15 cellular contexts compared by ENCODE assay signal in the genomic region with DNA sequence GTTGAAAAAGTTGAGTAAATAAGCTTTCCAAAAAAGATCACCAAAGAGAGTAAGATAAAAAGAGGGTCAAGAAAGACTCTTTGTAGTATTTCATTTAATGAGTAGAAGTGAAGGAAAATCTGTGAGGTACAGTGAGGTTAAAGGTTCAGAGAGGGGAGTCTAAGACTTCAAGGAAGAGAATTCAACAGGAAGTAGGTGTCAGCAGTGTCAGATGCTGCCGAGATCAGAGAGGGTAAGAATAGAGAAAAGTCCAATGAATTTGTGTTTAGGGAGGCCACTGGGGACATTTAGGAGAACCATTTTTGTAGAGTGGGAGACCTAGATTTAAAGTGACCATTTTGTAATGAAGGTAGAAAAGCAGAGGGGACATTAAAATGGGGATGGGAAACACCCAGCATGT.
DNase-seq lines count a peak whose midpoint lies in the region; ATAC-seq and TF ChIP-seq lines count a peak whose summit lies in the region.
"Had no signal": no experiment of that assay in that cellular context is flagged by ENCODE, and none has a peak within 500 bp of the region (broad histone marks: within the 10 kb centered on the region; RNA-seq: fewer than 3 reads in every experiment).

No MANE protein-coding gene starts in this region.

- H3K27me3 ChIP-seq in OCI-LY1 (ENCODE audit: insufficient read depth, low read length) (no peaks in the 10 kb centered on the region), brain microvascular endothelial cell (replicated peaks) (no peaks in the 10 kb centered on the region)
- H3K27me3 ChIP-seq: cardiac muscle cell had no signal

- no peak for TF ChIP-seq CTCF in OCI-LY1 (IDR thresholded peaks at IDR 0.05; ENCODE audit: low read length)
- TF ChIP-seq CTCF in brain microvascular endothelial cell (IDR thresholded peaks at IDR 0.05; ENCODE audit: low read depth, low read length, missing control alignments) = no peak
- no peak for TF ChIP-seq CTCF in GM13976 (IDR thresholded peaks at IDR 0.05; ENCODE audit: borderline replicate concordance, control extremely low read depth, extremely low read depth, insufficient read depth, missing control alignments)

- no peak overlapping the region for H3K9ac ChIP-seq in OCI-LY1 (ENCODE audit: low read length)

- DNase-seq in activated T-cell treated with anti-CD3 and anti-CD28 coated beads, Interleukin-2, amount 50 U/mL, for 4 hours = no peak
- no peak for DNase-seq in activated T-cell treated with anti-CD3 and anti-CD28 coated beads, Interleukin-2, amount 50 U/mL, for 48 hours
- DNase-seq in brain microvascular endothelial cell = no peak
- DNase-seq in GM13976 (ENCODE audit: low spot score) = no peak
- DNase-seq in ACHN = no peak
- DNase-seq: activated gamma-delta T cell, endodermal cell, left cardiac atrium, MM.1S, NCI-H774, RPMI8226 had no signal

- H3K27ac ChIP-seq in OCI-LY1 (ENCODE audit: low read depth, low read length, poor library complexity, severe bottlenecking) = peak overlapping the region; percentile 69
- peak overlapping the region; percentile 49 for H3K27ac ChIP-seq in brain microvascular endothelial cell
- H3K27ac ChIP-seq: cardiac muscle cell had no signal

- H3K27me3 Mint-ChIP-seq in activated T-cell treated with anti-CD3 and anti-CD28 coated beads, Interleukin-2, amount 50 U/mL, for 4 hours (ENCODE audit: low read depth) = no peaks in the 10 kb centered on the region
- no peaks in the 10 kb centered on the region for H3K27me3 Mint-ChIP-seq in stimulated activated memory B cell treated with anti-CD40 and anti-IgM and Interleukin-4, amounts not matched to agents 10 μg/mL and 1 μg/mL and 100 μg/mL, for 72 hours

- H3K9me2 ChIP-seq in OCI-LY1 (ENCODE audit: low read depth, low read length) = no peaks in the 10 kb centered on the region

- no peak for ATAC-seq in activated T-cell treated with anti-CD3 and anti-CD28 coated beads, Interleukin-2, amount 50 U/mL, for 4 hours
- ATAC-seq in stimulated activated memory B cell treated with anti-CD40 and anti-IgM and Interleukin-4, amounts not matched to agents 10 μg/mL and 1 μg/mL and 100 μg/mL, for 72 hours = no peak
- no peak for ATAC-seq in HG02885 (IDR thresholded peaks at IDR 0.05; ENCODE audit: poor library complexity, unreplicated experiment)
- ATAC-seq: left cardiac atrium had no signal

- no peak overlapping the region for H3K4me3 ChIP-seq in OCI-LY1 (ENCODE audit: low read depth, low read length, poor library complexity, severe bottlenecking)
- H3K4me3 ChIP-seq in brain microvascular endothelial cell (ENCODE audit: low read depth, low read length) = no peak overlapping the region
- H3K4me3 ChIP-seq: cardiac muscle cell had no signal

- H3K4me1 ChIP-seq in OCI-LY1 (ENCODE audit: insufficient read depth, low read length, severe bottlenecking) = peaks cover 70% of the 10 kb centered on the region

- H3K4me1 Mint-ChIP-seq in activated T-cell treated with anti-CD3 and anti-CD28 coated beads, Interleukin-2, amount 50 U/mL, for 4 hours (ENCODE audit: low read depth) = peaks cover 48% of the 10 kb centered on the region
- H3K4me1 Mint-ChIP-seq in stimulated activated memory B cell treated with anti-CD40 and anti-IgM and Interleukin-4, amounts not matched to agents 10 μg/mL and 1 μg/mL and 100 μg/mL, for 72 hours = peaks cover 52% of the 10 kb centered on the region

- no peaks in the 10 kb centered on the region for H3K36me3 Mint-ChIP-seq in activated T-cell treated with anti-CD3 and anti-CD28 coated beads, Interleukin-2, amount 50 U/mL, for 4 hours (ENCODE audit: insufficient read depth)
- no peaks in the 10 kb centered on the region for H3K36me3 Mint-ChIP-seq in stimulated activated memory B cell treated with anti-CD40 and anti-IgM and Interleukin-4, amounts not matched to agents 10 μg/mL and 1 μg/mL and 100 μg/mL, for 72 hours

- no peaks in the 10 kb centered on the region for H3K9me3 ChIP-seq in OCI-LY1 (ENCODE audit: low read length)

- no peaks in the 10 kb centered on the region for H3F3A ChIP-seq in OCI-LY1 (ENCODE audit: insufficient read depth, low read length)

- H3K9me3 Mint-ChIP-seq in activated T-cell treated with anti-CD3 and anti-CD28 coated beads, Interleukin-2, amount 50 U/mL, for 4 hours = no peaks in the 10 kb centered on the region
- H3K9me3 Mint-ChIP-seq in stimulated activated memory B cell treated with anti-CD40 and anti-IgM and Interleukin-4, amounts not matched to agents 10 μg/mL and 1 μg/mL and 100 μg/mL, for 72 hours = no peaks in the 10 kb centered on the region
- H3K9me3 Mint-ChIP-seq: endodermal cell had no signal

- no peak overlapping the region for H2AFZ ChIP-seq in OCI-LY1 (ENCODE audit: low read length)

- in situ Hi-C loops in brain microvascular endothelial cell (cut with HindIII; ENCODE audit: low pct_ligation_motif_present, low sequenced_read_pairs) (no loop called here), GM13976 (cut with MboI; ENCODE audit: low sequenced_read_pairs, unreplicated experiment) (no loop called here), ACHN (cut with HindIII; ENCODE audit: low pct_ligation_motif_present, low pct_unique_long_range_greater_than_20kb, low sequenced_read_pairs) (no loop called here)

- H3K27ac Mint-ChIP-seq in stimulated activated memory B cell treated with anti-CD40 and anti-IgM and Interleukin-4, amounts not matched to agents 10 μg/mL and 1 μg/mL and 100 μg/mL, for 72 hours = peak overlapping the region; percentile 82
- H3K27ac Mint-ChIP-seq: endodermal cell had no signal

- H4K20me1 ChIP-seq in OCI-LY1 (ENCODE audit: insufficient read depth, low read length) = no peaks in the 10 kb centered on the region

- H3K79me2 ChIP-seq in OCI-LY1 (ENCODE audit: insufficient read depth, low read length) = no peaks in the 10 kb centered on the region

- H3K4me2 ChIP-seq in OCI-LY1 (ENCODE audit: low read length) = peak overlapping the region; percentile 11; the same call in 1 of the 2 replicates

- H3K36me3 ChIP-seq in OCI-LY1 (ENCODE audit: insufficient read depth, low read length) = no peaks in the 10 kb centered on the region
- no peaks in the 10 kb centered on the region for H3K36me3 ChIP-seq in brain microvascular endothelial cell (replicated peaks)
- H3K36me3 ChIP-seq: cardiac muscle cell had no signal

- H3K4me3 Mint-ChIP-seq in activated T-cell treated with anti-CD3 and anti-CD28 coated beads, Interleukin-2, amount 50 U/mL, for 4 hours = peak overlapping the region; percentile 65
- peak overlapping the region; percentile 8 for H3K4me3 Mint-ChIP-seq in stimulated activated memory B cell treated with anti-CD40 and anti-IgM and Interleukin-4, amounts not matched to agents 10 μg/mL and 1 μg/mL and 100 μg/mL, for 72 hours
- H3K4me3 Mint-ChIP-seq: endodermal cell had no signal
